Comparison of ENCODE assay signal across 14 cellular contexts in the genomic region with DNA sequence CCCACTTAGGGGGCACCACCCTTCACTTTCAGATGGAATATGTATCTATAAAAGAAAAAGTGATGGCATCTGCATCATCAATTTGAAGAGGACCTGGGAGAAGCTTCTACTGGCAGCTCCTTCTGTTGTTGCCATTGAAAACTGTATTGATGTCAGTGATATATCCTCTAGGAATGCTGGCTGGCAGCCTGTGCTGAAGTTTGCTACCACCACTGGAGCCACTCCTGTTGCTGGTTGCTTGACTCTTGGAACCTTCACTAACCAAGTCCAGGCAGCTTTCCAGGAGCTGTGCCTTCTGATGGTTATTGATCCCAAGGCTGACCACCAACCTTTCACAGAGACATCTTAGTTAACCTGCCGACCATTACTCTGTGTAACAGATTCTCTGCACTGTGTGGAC. TPM values are rescaled to one million over a fixed set of nuclear protein-coding genes. Genes with fewer than 3 reads are reported as not detected.
A peak's percentile ranks its signal among the peaks of the same experiment; 100 is the strongest.
DNase-seq lines count a peak whose midpoint lies in the region; ATAC-seq, FAIRE-seq and TF ChIP-seq lines count a peak whose summit lies in the region.
"Had no signal": no experiment of that assay in that cellular context is flagged by ENCODE, and none has a peak within 500 bp of the region (broad histone marks: within the 10 kb centered on the region; RNA-seq: fewer than 3 reads in every experiment).

No MANE protein-coding gene starts in this region.

- 100% methylated on average over 1 of the region's 1 CpG for WGBS in mammary epithelial cell (ENCODE audit: low coverage, missing lambda C conversion rate)
- WGBS in suprapubic skin, result 100% methylated on average over 1 of the region's 1 CpG

- peaks cover 2% of the 10 kb centered on the region for H3K36me3 ChIP-seq in mammary epithelial cell (ENCODE audit: insufficient read depth, low read length)
- H3K36me3 ChIP-seq in suprapubic skin, result no peaks in the 10 kb centered on the region

- intact Hi-C loops in mammary epithelial cell (cut with micrococcal nuclease), result no loop called here

- POLR2A ChIA-PET in AG04449 (lab: Yijun Ruan, JAX), result interaction anchor here (0.6 kb wide), 1 partner anchor 16 kb away, joined by 5 read pairs; no protein-coding TSS in a partner anchor

- H3K79me2 ChIP-seq in mammary epithelial cell (ENCODE audit: insufficient read depth, low read length), result peaks cover 45% of the 10 kb centered on the region

- no peak for ATAC-seq in GM21786 (IDR thresholded peaks at IDR 0.05; ENCODE audit: unreplicated experiment)
- ATAC-seq: Panc1 had no signal

- peaks cover 8% of the 10 kb centered on the region for H3K4me1 ChIP-seq in mammary epithelial cell (ENCODE audit: insufficient read depth, low read length)
- H3K4me1 ChIP-seq in suprapubic skin, result peaks cover 4% of the 10 kb centered on the region

- no peak for FAIRE-seq in RCC 7860 (lab: Jason Lieb, UNC)
- FAIRE-seq: endometrium had no signal

- CTCF ChIA-PET in AG04449 (lab: Yijun Ruan, JAX), result interaction anchor here (1.4 kb wide), 1 partner anchor 61 kb away, joined by 3 read pairs; no protein-coding TSS in a partner anchor
- CTCF ChIA-PET in mammary epithelial cell (lab: Charles Lee; ENCODE audit: low non-redundant PET), result no interaction called here

- dilution Hi-C loops in mammary epithelial cell (cut with HindIII; ENCODE audit: low sequenced_read_pairs), result no loop called here

- H3K27ac ChIP-seq in mammary epithelial cell (ENCODE audit: insufficient read depth, low read depth, low read length) (no peak overlapping the region), suprapubic skin (no peak overlapping the region)
- H3K27ac ChIP-seq: tibial nerve had no signal

- in situ Hi-C loops in mammary epithelial cell (cut with MboI; ENCODE audit: low sequenced_read_pairs in 2 of 2), result no loop called here

- H3K9ac ChIP-seq in mammary epithelial cell (ENCODE audit: insufficient read depth, low read length), result no peak overlapping the region

- BruUV-seq in mammary epithelial cell (replicated peaks; lab: Mats Ljungman, UMichigan), result no TSS peak

- H3K27me3 ChIP-seq in mammary epithelial cell (ENCODE audit: insufficient read depth, low read length), result no peaks in the 10 kb centered on the region
- no peaks in the 10 kb centered on the region for H3K27me3 ChIP-seq in suprapubic skin
- H3K27me3 ChIP-seq: tibial nerve had no signal

- no peak for TF ChIP-seq EP300 in suprapubic skin (IDR thresholded peaks at IDR 0.05)

- H4K20me1 ChIP-seq in mammary epithelial cell (ENCODE audit: insufficient read depth, low read length), result no peaks in the 10 kb centered on the region

- H3K4me3 ChIP-seq in AG04449 (ENCODE audit: low read depth, low read length) (no peak overlapping the region), mammary epithelial cell (replicated peaks in 1 of 3; ENCODE audit: insufficient read depth in 1 of 3, low read depth in 2 of 3, low read length in 3 of 3) (no peak overlapping the region), suprapubic skin (no peak overlapping the region)
- H3K4me3 ChIP-seq: tibial nerve had no signal

- no peak overlapping the region for H3K4me2 ChIP-seq in mammary epithelial cell (ENCODE audit: insufficient read depth, low read depth, low read length)

- no peak overlapping the region for H2AFZ ChIP-seq in mammary epithelial cell (ENCODE audit: low read depth, low read length)

- TF ChIP-seq POLR2A in suprapubic skin (IDR thresholded peaks at IDR 0.05), result no peak

- DNase-seq in AG04449 (ENCODE audit: low read depth, low spot score) (peak; percentile 23), HS-5 (ENCODE audit: low read depth) (peak; percentile 25), mammary epithelial cell (peak; percentile 52), islet precursor cell (peak; percentile 62), suprapubic skin (ENCODE audit: low spot score in 2 of 2) (no peak), NCI-H2227 (lab: John Stamatoyannopoulos, UW; ENCODE audit: unreplicated experiment) (no peak), RCC 7860 (ENCODE audit: low spot score) (no peak)
- DNase-seq: NCI-H146, NCI-H526, occipital lobe had no signal

- TF ChIP-seq CTCF in AG04449 (IDR thresholded peaks at IDR 0.05; ENCODE audit: insufficient read depth, low read length, missing control alignments), result no peak
- TF ChIP-seq CTCF in mammary epithelial cell (conservative IDR thresholded peaks at IDR 0.05 in 1 of 2, IDR thresholded peaks at IDR 0.05 in 1 of 2; ENCODE audit: extremely low read depth in 1 of 2, insufficient read depth in 1 of 2, low read depth in 1 of 2, low read length in 2 of 2), result no peak
- no peak for TF ChIP-seq CTCF in suprapubic skin (IDR thresholded peaks at IDR 0.05)

- H3K9me3 ChIP-seq in mammary epithelial cell (replicated peaks; ENCODE audit: insufficient read depth, low read length) (no peaks in the 10 kb centered on the region), suprapubic skin (no peaks in the 10 kb centered on the region)
- H3K9me3 ChIP-seq: tibial nerve had no signal

RNA-seq across cellular contexts. Expression of a gene that starts 44.7 kb away (rescaled TPM):
- total RNA-seq in mammary epithelial cell, result 10 to 100 TPM; 27.2 to 30.2 TPM
- polyA plus RNA-seq in mammary epithelial cell, result 12.9 TPM
- polyA minus RNA-seq in mammary epithelial cell, result 34.4 TPM
- 10 to 100 TPM; 11.8 to 29.6 (median 14.4) TPM for total RNA-seq in suprapubic skin

Comparison
In these comparisons a context has a peak if more than half of its experiments do, and no peak if none do; other contexts are left out.
1. DNase-seq: peak in AG04449 (single experiment), HS-5 (single experiment), mammary epithelial cell (single experiment) and islet precursor cell (single experiment); none in suprapubic skin (0 of 2), NCI-H2227 (single experiment) and RCC 7860 (single experiment).